In genomic region chr5:73895471-73895870, GRCh38 we compare ENCODE assay signal across 29 cellular contexts.
DNase-seq lines count a peak whose midpoint lies in the region; ATAC-seq, FAIRE-seq and TF ChIP-seq lines count a peak whose summit lies in the region.
"Had no signal": no experiment of that assay in that cellular context is flagged by ENCODE, and none has a peak within 500 bp of the region (broad histone marks: within the 10 kb centered on the region; RNA-seq: fewer than 3 reads in every experiment).

No MANE protein-coding gene starts in this region.

- H3K9me3 ChIP-seq in BLaER1 treated with 17β-estradiol and CSF1 and Interleukin-3, amounts not matched to agents 10 nM and 100 nM (replicated peaks in 1 of 11), result no peaks in the 10 kb centered on the region
- H3K9me3 ChIP-seq in GM12878 (replicated peaks; ENCODE audit: control insufficient read depth, insufficient read depth, low read length), result no peaks in the 10 kb centered on the region; the same call in 2 of the 3 replicates
- H3K9me3 ChIP-seq: lower lobe of right lung, mucosa of descending colon, thyroid gland had no signal

- no peak overlapping the region for H3K27ac Mint-ChIP-seq in chondrocyte (ENCODE audit: unreplicated experiment)
- H3K27ac Mint-ChIP-seq: CD4-positive, alpha-beta memory T cell; GM23338; HFFc6; T-cell had no signal

- peaks cover 15 to 39% (median 29%) of the 10 kb centered on the region in 10 experiments for H3K4me1 ChIP-seq in BLaER1 treated with 17β-estradiol and CSF1 and Interleukin-3, amounts not matched to agents 10 nM and 100 nM
- peaks cover 12% of the 10 kb centered on the region for H3K4me1 ChIP-seq in GM12878 (ENCODE audit: control insufficient read depth, insufficient read depth, low read length)
- H3K4me1 ChIP-seq: lower lobe of right lung, thyroid gland had no signal

- H3K36me3 Mint-ChIP-seq in chondrocyte (ENCODE audit: low read depth), result peaks cover 15% of the 10 kb centered on the region
- H3K36me3 Mint-ChIP-seq: CD4-positive, alpha-beta memory T cell; T-cell had no signal

- no peak for TF ChIP-seq POLR2A in NB4 (IDR thresholded peaks at IDR 0.05; ENCODE audit: extremely low read depth, insufficient read length)
- TF ChIP-seq POLR2A in GM12878 (IDR thresholded peaks at IDR 0.05; ENCODE audit: low read depth, low read length), result no peak
- TF ChIP-seq POLR2A in GM18505 (IDR thresholded peaks at IDR 0.05; ENCODE audit: borderline replicate concordance, extremely low read depth, insufficient read depth, insufficient read length), result no peak

- SMC1A ChIA-PET in GM12878 (lab: Charles Lee; ENCODE audit: uncharacterized antibody, unreplicated experiment), result no interaction called here

- peak overlapping the region in 3 of 11 experiments; percentile 5 to 34 (median 18); a peak in 3 of 22 replicates for H3K27ac ChIP-seq in BLaER1 treated with 17β-estradiol and CSF1 and Interleukin-3, amounts not matched to agents 10 nM and 100 nM
- H3K27ac ChIP-seq in GM12878 (ENCODE audit: control insufficient read depth, insufficient read depth), result no peak overlapping the region
- H3K27ac ChIP-seq: dorsolateral prefrontal cortex, lower lobe of right lung, thyroid gland had no signal

- CTCF ChIA-PET in GM12878 (lab: Yijun Ruan, JAX), result no interaction called here

- no peaks in the 10 kb centered on the region for H3K79me2 ChIP-seq in GM12878 (ENCODE audit: control insufficient read depth, insufficient read depth, low read length)

- RAD21 ChIA-PET in GM12878 (lab: Charles Lee; ENCODE audit: unreplicated experiment), result no interaction called here

- H3K27me3 Mint-ChIP-seq in chondrocyte (ENCODE audit: low read depth), result no peaks in the 10 kb centered on the region

- H4K20me1 ChIP-seq in BLaER1 treated with 17β-estradiol and CSF1 and Interleukin-3, amounts not matched to agents 10 nM and 100 nM, result no peaks in the 10 kb centered on the region
- no peaks in the 10 kb centered on the region for H4K20me1 ChIP-seq in GM12878 (ENCODE audit: control insufficient read depth, insufficient read depth)

- peak; percentile 38 for ATAC-seq in GM12878
- no peak for ATAC-seq in GM18505 (IDR thresholded peaks at IDR 0.05; ENCODE audit: unreplicated experiment)
- no peak for ATAC-seq in GM18858 (IDR thresholded peaks at IDR 0.05; ENCODE audit: unreplicated experiment)
- ATAC-seq: GM23338, lower lobe of right lung, mucosa of descending colon, right cardiac atrium, T-cell had no signal

- WGBS in GM12878 (ENCODE audit: insufficient coverage, insufficient replicate concordance, low lambda C conversion rate, missing lambda C conversion rate), result 37% methylated on average over 4 of the region's 4 CpGs

- POLR2A ChIA-PET in GM12878 (lab: Charles Lee), result no interaction called here

- H3K4me3 Mint-ChIP-seq in chondrocyte (ENCODE audit: unreplicated experiment), result no peak overlapping the region
- H3K4me3 Mint-ChIP-seq: CD4-positive, alpha-beta memory T cell; central memory CD8-positive, alpha-beta T cell; GM23338; HFFc6; T-cell had no signal

- peaks cover 2% of the 10 kb centered on the region for H3K9me3 Mint-ChIP-seq in chondrocyte (ENCODE audit: low read depth)
- H3K9me3 Mint-ChIP-seq: central memory CD8-positive, alpha-beta T cell; GM23338; HFFc6; T-cell had no signal

- intact Hi-C loops in GM12878 (cut with micrococcal nuclease; ENCODE audit: unreplicated experiment), result loop anchor here (5.0 kb wide), 1 partner anchor 103 kb away; no protein-coding TSS in a partner anchor

- TF ChIP-seq EP300 in GM12878 (IDR thresholded peaks at IDR 0.05; ENCODE audit: borderline replicate concordance in 1 of 2, control insufficient read depth in 1 of 2, low read depth in 2 of 2, low read length in 2 of 2), result 0 out of 4 replicates have a peak, but pooled peaks of 1 of the 2 experiments have one; percentile 23

- BruUV-seq in GM12878 (replicated peaks; lab: Mats Ljungman, UMichigan), result no TSS peak

- H3K27me3 ChIP-seq in BLaER1 treated with 17β-estradiol and CSF1 and Interleukin-3, amounts not matched to agents 10 nM and 100 nM, result no peaks in the 10 kb centered on the region
- no peaks in the 10 kb centered on the region; a peak in 1 of 4 replicates for H3K27me3 ChIP-seq in GM12878 (replicated peaks in 1 of 2; ENCODE audit: control insufficient read depth in 2 of 2, insufficient read depth in 2 of 2, low read length in 1 of 2)
- H3K27me3 ChIP-seq: thyroid gland had no signal

- H3K4me3 ChIP-seq in BLaER1 treated with 17β-estradiol and CSF1 and Interleukin-3, amounts not matched to agents 10 nM and 100 nM, result no peak overlapping the region
- H3K4me3 ChIP-seq in NB4 (ENCODE audit: low read depth, low read length), result no peak overlapping the region
- H3K4me3 ChIP-seq in GM12878, result no peak overlapping the region
- H3K4me3 ChIP-seq: dorsolateral prefrontal cortex, GM23338, lower lobe of right lung, mucosa of descending colon, thyroid gland had no signal

- no peak overlapping the region for H3K9ac ChIP-seq in BLaER1 treated with 17β-estradiol and CSF1 and Interleukin-3, amounts not matched to agents 10 nM and 100 nM
- H3K9ac ChIP-seq in GM12878 (ENCODE audit: control insufficient read depth, insufficient read depth, low read length), result no peak overlapping the region

- DNase-seq in AML-193 (lab: John Stamatoyannopoulos, UW) (peak; percentile 58 to 77), NB4 (ENCODE audit: low read depth) (peak; percentile 69), GM12878 (ENCODE audit: low read depth, low spot score) (peak; percentile 32), chondrocyte (ENCODE audit: low spot score) (no peak)
- DNase-seq: activated CD8-positive, alpha-beta memory T cell treated with anti-CD3 and anti-CD28 coated beads, Interleukin-2, amount 50 U/mL, for 4 hours; activated gamma-delta T cell; CD4-positive, alpha-beta memory T cell; DMS153; dorsolateral prefrontal cortex; head of caudate nucleus; HFFc6; lower lobe of right lung; mucosa of descending colon; NCI-H1092; NCI-H187 treated with DMSO at 0.1 percent for 48 hours; right cardiac atrium; Right ventricle myocardium superior; stimulated activated CD4-positive, alpha-beta T cell treated with anti-CD3 and anti-CD28 coated beads, Interleukin-12 subunit alpha, Interleukin-12 subunit beta, amount 100 ng/mL, for 4 hours; stimulated activated CD4-positive, alpha-beta T cell treated with anti-CD3 and anti-CD28 coated beads, Interleukin-4, amount 100 ng/mL, for 24 hours; stimulated activated naive CD4-positive, alpha-beta T cell; T-cell; thyroid gland had no signal

- in situ Hi-C loops in GM12878 (cut with MboI), result no loop called here

- FAIRE-seq in GM12878 (lab: Jason Lieb, UNC), result no peak
- FAIRE-seq: G401.6, GM18507 had no signal

- TF ChIP-seq CTCF in NB4 (IDR thresholded peaks at IDR 0.05; ENCODE audit: low read depth, low read length) (no peak), GM12878 (IDR thresholded peaks at IDR 0.05 in 2 of 3, conservative IDR thresholded peaks at IDR 0.05 in 1 of 3; ENCODE audit: control insufficient read depth in 2 of 3, extremely low read depth in 1 of 3, insufficient read depth in 1 of 3, low read depth in 3 of 3, low read length in 3 of 3) (no peak), chondrocyte (IDR thresholded peaks at IDR 0.05) (no peak)

- no peaks in the 10 kb centered on the region for H3K36me3 ChIP-seq in BLaER1 treated with 17β-estradiol and CSF1 and Interleukin-3, amounts not matched to agents 10 nM and 100 nM
- no peaks in the 10 kb centered on the region; a peak in 1 of 4 replicates for H3K36me3 ChIP-seq in GM12878 (ENCODE audit: control insufficient read depth in 2 of 2, insufficient read depth in 2 of 2, low read length in 1 of 2)
- H3K36me3 ChIP-seq: thyroid gland had no signal

- no peak for TF ChIP-seq RAD21 in GM12878 (IDR thresholded peaks at IDR 0.05; ENCODE audit: insufficient read depth, low read depth, low read length)

- peaks cover 14% of the 10 kb centered on the region for H3K4me1 Mint-ChIP-seq in chondrocyte (ENCODE audit: low read depth)
- H3K4me1 Mint-ChIP-seq: central memory CD8-positive, alpha-beta T cell; GM23338; T-cell had no signal

- no peak overlapping the region for H2AFZ ChIP-seq in GM12878 (ENCODE audit: control insufficient read depth, low read depth, low read length)
- H2AFZ ChIP-seq: GM23338 had no signal

- H3K4me2 ChIP-seq in BLaER1 treated with 17β-estradiol and CSF1 and Interleukin-3, amounts not matched to agents 10 nM and 100 nM, result peak overlapping the region in 10 of 11 experiments; percentile 6 to 36 (median 15); a peak in 12 of 22 replicates
- H3K4me2 ChIP-seq in GM12878 (ENCODE audit: control insufficient read depth, insufficient read depth), result no peak overlapping the region
- H3K4me2 ChIP-seq: GM23338 had no signal

TF ChIP-seq in GM12878, 131 proteins besides CTCF, POLR2A, EP300 and RAD21 (continues in another document):
- TF ChIP-seq NBN (IDR thresholded peaks at IDR 0.05) (no peak), ZNF687 (IDR thresholded peaks at IDR 0.05) (0 out of 2 replicates have a peak, but pooled peaks have one; percentile 13)
